2 cellular contexts compared by ENCODE assay signal in genomic region chr1:205998457-205999241, GRCh38.
TF ChIP-seq lines count a peak whose summit lies in the region.

No MANE protein-coding gene starts in this region.

TF ChIP-seq in WTC11, 78 proteins besides CTCF, POLR2A, EP300 and RAD21:
- no peak for TF ChIP-seq FOXP4 (CRISPR knock-in tag; IDR thresholded peaks at IDR 0.05)
- no peak for TF ChIP-seq SP1 (CRISPR knock-in tag; conservative IDR thresholded peaks at IDR 0.05)
- TF ChIP-seq, protein P1, sequence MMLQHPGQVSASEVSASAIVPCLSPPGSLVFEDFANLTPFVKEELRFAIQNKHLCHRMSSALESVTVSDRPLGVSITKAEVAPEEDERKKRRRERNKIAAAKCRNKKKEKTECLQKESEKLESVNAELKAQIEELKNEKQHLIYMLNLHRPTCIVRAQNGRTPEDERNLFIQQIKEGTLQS (CRISPR knock-in tag; conservative IDR thresholded peaks at IDR 0.05) = no peak
- no peak for TF ChIP-seq ZBTB43 (CRISPR knock-in tag; IDR thresholded peaks at IDR 0.05)
- no peak for TF ChIP-seq ZBTB21 (CRISPR knock-in tag; IDR thresholded peaks at IDR 0.05; ENCODE audit: borderline replicate concordance)
- TF ChIP-seq, protein P2, sequence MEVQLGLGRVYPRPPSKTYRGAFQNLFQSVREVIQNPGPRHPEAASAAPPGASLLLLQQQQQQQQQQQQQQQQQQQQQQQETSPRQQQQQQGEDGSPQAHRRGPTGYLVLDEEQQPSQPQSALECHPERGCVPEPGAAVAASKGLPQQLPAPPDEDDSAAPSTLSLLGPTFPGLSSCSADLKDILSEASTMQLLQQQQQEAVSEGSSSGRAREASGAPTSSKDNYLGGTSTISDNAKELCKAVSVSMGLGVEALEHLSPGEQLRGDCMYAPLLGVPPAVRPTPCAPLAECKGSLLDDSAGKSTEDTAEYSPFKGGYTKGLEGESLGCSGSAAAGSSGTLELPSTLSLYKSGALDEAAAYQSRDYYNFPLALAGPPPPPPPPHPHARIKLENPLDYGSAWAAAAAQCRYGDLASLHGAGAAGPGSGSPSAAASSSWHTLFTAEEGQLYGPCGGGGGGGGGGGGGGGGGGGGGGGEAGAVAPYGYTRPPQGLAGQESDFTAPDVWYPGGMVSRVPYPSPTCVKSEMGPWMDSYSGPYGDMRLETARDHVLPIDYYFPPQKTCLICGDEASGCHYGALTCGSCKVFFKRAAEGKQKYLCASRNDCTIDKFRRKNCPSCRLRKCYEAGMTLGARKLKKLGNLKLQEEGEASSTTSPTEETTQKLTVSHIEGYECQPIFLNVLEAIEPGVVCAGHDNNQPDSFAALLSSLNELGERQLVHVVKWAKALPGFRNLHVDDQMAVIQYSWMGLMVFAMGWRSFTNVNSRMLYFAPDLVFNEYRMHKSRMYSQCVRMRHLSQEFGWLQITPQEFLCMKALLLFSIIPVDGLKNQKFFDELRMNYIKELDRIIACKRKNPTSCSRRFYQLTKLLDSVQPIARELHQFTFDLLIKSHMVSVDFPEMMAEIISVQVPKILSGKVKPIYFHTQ (CRISPR knock-in tag; IDR thresholded peaks at IDR 0.05) = no peak
- TF ChIP-seq CREM (CRISPR knock-in tag; IDR thresholded peaks at IDR 0.05) = no peak
- no peak for TF ChIP-seq CDX4 (CRISPR knock-in tag; IDR thresholded peaks at IDR 0.05; ENCODE audit: borderline replicate concordance)
- TF ChIP-seq ZNF416 (CRISPR knock-in tag; IDR thresholded peaks at IDR 0.05) = no peak
- TF ChIP-seq NR1H2 (CRISPR knock-in tag; IDR thresholded peaks at IDR 0.05) = no peak
- TF ChIP-seq, protein P3, sequence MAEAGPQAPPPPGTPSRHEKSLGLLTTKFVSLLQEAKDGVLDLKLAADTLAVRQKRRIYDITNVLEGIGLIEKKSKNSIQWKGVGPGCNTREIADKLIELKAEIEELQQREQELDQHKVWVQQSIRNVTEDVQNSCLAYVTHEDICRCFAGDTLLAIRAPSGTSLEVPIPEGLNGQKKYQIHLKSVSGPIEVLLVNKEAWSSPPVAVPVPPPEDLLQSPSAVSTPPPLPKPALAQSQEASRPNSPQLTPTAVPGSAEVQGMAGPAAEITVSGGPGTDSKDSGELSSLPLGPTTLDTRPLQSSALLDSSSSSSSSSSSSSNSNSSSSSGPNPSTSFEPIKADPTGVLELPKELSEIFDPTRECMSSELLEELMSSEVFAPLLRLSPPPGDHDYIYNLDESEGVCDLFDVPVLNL (CRISPR knock-in tag; IDR thresholded peaks at IDR 0.05; ENCODE audit: borderline replicate concordance, low read depth) = no peak

TF ChIP-seq in HEK293T, 16 proteins besides CTCF, POLR2A, EP300 and RAD21 (continued from another document):
- TF ChIP-seq SUZ12 (IDR thresholded peaks at IDR 0.05) (no peak), BHLHE40 (IDR thresholded peaks at IDR 0.05; ENCODE audit: borderline replicate concordance) (no peak), PKNOX1 (IDR thresholded peaks at IDR 0.05) (no peak)
TF ChIP-seq in HEK293T: peak in this region for 0.
